16 cellular contexts compared by ENCODE assay signal in genomic region chr12:94535614-94535932, GRCh38.
DNase-seq lines count a peak whose midpoint lies in the region; ATAC-seq and TF ChIP-seq lines count a peak whose summit lies in the region.
"Had no signal": no experiment of that assay in that cellular context is flagged by ENCODE, and none has a peak within 500 bp of the region (broad histone marks: within the 10 kb centered on the region; RNA-seq: fewer than 3 reads in every experiment).

No MANE protein-coding gene starts in this region.

- no TSS peak for BruUV-seq in Caco-2 (replicated peaks; lab: Mats Ljungman, UMichigan)

- H3K36me3 ChIP-seq in Caco-2 (ENCODE audit: control insufficient read depth, insufficient read depth, low read length) (no peaks in the 10 kb centered on the region), liver (ENCODE audit: control insufficient read depth in 4 of 4, insufficient read depth in 3 of 4, low read depth in 1 of 4, low read length in 3 of 4) (no peaks in the 10 kb centered on the region)
- H3K36me3 ChIP-seq: heart left ventricle, SJSA1, vagina had no signal

- peaks cover 17% of the 10 kb centered on the region for H3K4me1 Mint-ChIP-seq in Caco-2 (ENCODE audit: low read depth, unreplicated experiment)

- no peak for TF ChIP-seq CTCF in Caco-2 (IDR thresholded peaks at IDR 0.05; ENCODE audit: insufficient read depth in 1 of 2, low read depth in 1 of 2, low read length in 1 of 2, severe bottlenecking in 1 of 2, unreplicated experiment in 1 of 2)
- no peak for TF ChIP-seq CTCF in liver (IDR thresholded peaks at IDR 0.05; ENCODE audit: low read depth, low read length, missing input control)

- DNase-seq in Caco-2 (peak; percentile 19 to 41), NCI-H146 (lab: John Stamatoyannopoulos, UW) (peak; percentile 54), NCI-H524 (lab: John Stamatoyannopoulos, UW) (peak; percentile 54 to 80), superior temporal gyrus (ENCODE audit: extremely low spot score) (no peak)
- DNase-seq: activated CD4-positive, CD25-positive, alpha-beta regulatory T cell; EL; heart left ventricle; right cardiac atrium; stimulated activated CD4-positive, alpha-beta T cell treated with anti-CD3 and anti-CD28 coated beads, Interleukin-2, amount 100 ng/mL, for 48 hours had no signal

- H3K4me3 Mint-ChIP-seq in Caco-2 (ENCODE audit: unreplicated experiment), result no peak overlapping the region

- H3K9me3 ChIP-seq in Caco-2 (no peaks in the 10 kb centered on the region), liver (ENCODE audit: control insufficient read depth in 4 of 4, low read length in 3 of 4) (no peaks in the 10 kb centered on the region)
- H3K9me3 ChIP-seq: heart left ventricle, SJSA1, vagina had no signal

- ATAC-seq in GM21447 (IDR thresholded peaks at IDR 0.05; ENCODE audit: unreplicated experiment), result no peak
- ATAC-seq in GM21717 (IDR thresholded peaks at IDR 0.05; ENCODE audit: unreplicated experiment), result no peak
- ATAC-seq in HG02610 (IDR thresholded peaks at IDR 0.05; ENCODE audit: unreplicated experiment), result no peak
- ATAC-seq: GM12878, right cardiac atrium had no signal

- H3K4me1 ChIP-seq in Caco-2 (peaks cover 4% of the 10 kb centered on the region; the same call in 1 of the 2 replicates), liver (ENCODE audit: control insufficient read depth in 4 of 4, insufficient read depth in 4 of 4, low read length in 3 of 4) (peaks cover 3 to 26% (median 14%) of the 10 kb centered on the region in 4 donors)
- H3K4me1 ChIP-seq: heart left ventricle, SJSA1, vagina had no signal

- 33% methylated on average over 7 of the region's 7 CpGs for WGBS in liver

- no peak overlapping the region for H3K27ac ChIP-seq in liver (ENCODE audit: low read depth in 1 of 2, low read length in 2 of 2)
- H3K27ac ChIP-seq: heart left ventricle, SJSA1, vagina had no signal

- intact Hi-C loops in Caco-2 (cut with micrococcal nuclease; ENCODE audit: unreplicated experiment), result loop anchor here (10.0 kb wide), 1 partner anchor 241 kb away; no protein-coding TSS in a partner anchor

- H3K27ac Mint-ChIP-seq in Caco-2 (ENCODE audit: unreplicated experiment), result no peak overlapping the region

- TF ChIP-seq RAD21 in liver (IDR thresholded peaks at IDR 0.05), result peak in 1 of 2 donors; percentile 28

- H3K9ac ChIP-seq in liver (ENCODE audit: low read depth in 1 of 2, low read length in 2 of 2), result no peak overlapping the region

- no peaks in the 10 kb centered on the region for H3K36me3 Mint-ChIP-seq in Caco-2 (ENCODE audit: insufficient read depth, unreplicated experiment)

- CTCF ChIA-PET in Caco-2 (lab: Charles Lee), result no interaction called here

- H3K9me3 Mint-ChIP-seq in Caco-2 (ENCODE audit: unreplicated experiment), result no peaks in the 10 kb centered on the region

- H3K27me3 ChIP-seq in Caco-2 (replicated peaks; ENCODE audit: control insufficient read depth, insufficient read depth, low read length) (no peaks in the 10 kb centered on the region), liver (ENCODE audit: control insufficient read depth in 4 of 4, insufficient read depth in 4 of 4, low read length in 3 of 4) (no peaks in the 10 kb centered on the region)
- H3K27me3 ChIP-seq: heart left ventricle, SJSA1, vagina had no signal

- POLR2A ChIA-PET in Caco-2 (lab: Charles Lee), result no interaction called here

- H3K4me3 ChIP-seq in Caco-2 (ENCODE audit: low read depth, low read length) (no peak overlapping the region), liver (ENCODE audit: low read depth in 1 of 3, low read length in 3 of 3) (no peak overlapping the region)
- H3K4me3 ChIP-seq: GM12878, heart left ventricle, SJSA1, vagina had no signal

- no peaks in the 10 kb centered on the region for H3K27me3 Mint-ChIP-seq in Caco-2 (ENCODE audit: insufficient read depth, unreplicated experiment)

TF ChIP-seq in liver, 16 proteins besides CTCF, POLR2A, EP300 and RAD21:
- TF ChIP-seq FOXA2 (IDR thresholded peaks at IDR 0.05) (peak; percentile 65), GABPA (IDR thresholded peaks at IDR 0.05 in 1 of 2, conservative IDR thresholded peaks at IDR 0.05 in 1 of 2) (no peak)
